Comparison of ENCODE assay signal across 31 cellular contexts in genomic region chr11:129214710-129215295, GRCh38.
"Had no signal": no experiment of that assay in that cellular context is flagged by ENCODE, and none has a peak within 500 bp of the region (broad histone marks: within the 10 kb centered on the region; RNA-seq: fewer than 3 reads in every experiment).

No MANE protein-coding gene starts in this region.

- H3K27ac ChIP-seq: breast epithelium, neutrophil, thoracic aorta, upper lobe of left lung, vagina, WERI-Rb-1 had no signal

- H3K4me1 ChIP-seq: breast epithelium had no signal

- H3K9me3 Mint-ChIP-seq: activated CD4-positive, alpha-beta memory T cell treated with anti-CD3 and anti-CD28 coated beads for 36 hours; activated CD4-positive, alpha-beta T cell treated with anti-CD3 and anti-CD28 coated beads, Interleukin-2, amount 10 ng/mL, durations not matched to agents 24 days and 14 days; activated T-cell treated with anti-CD3 and anti-CD28 coated beads, Interleukin-2, amount 50 U/mL, for 4 hours; activated T-helper 17 cell treated with anti-CD3 and anti-CD28 coated beads, Interleukin-2, amount 50 U/mL, for 72 hours; endodermal cell; nephron progenitor cell; T-helper 1 cell treated with Interleukin-12 subunit alpha and Interleukin-12 subunit beta and Interleukin-4 antibody, amounts not matched to agents 30 μg/mL and 1 μg/mL, for 36 hours had no signal

- H3K27me3 Mint-ChIP-seq: activated T-helper 17 cell treated with anti-CD3 and anti-CD28 coated beads, Interleukin-2, amount 50 U/mL, for 72 hours; naive B cell had no signal

- H3K4me1 Mint-ChIP-seq: activated T-helper 17 cell treated with anti-CD3 and anti-CD28 coated beads, Interleukin-2, amount 50 U/mL, for 72 hours had no signal

- H3K4me3 Mint-ChIP-seq: activated CD4-positive, alpha-beta memory T cell treated with anti-CD3 and anti-CD28 coated beads for 36 hours; activated CD4-positive, alpha-beta T cell treated with anti-CD3 and anti-CD28 coated beads, Interleukin-2, amount 10 ng/mL, durations not matched to agents 24 days and 14 days; activated T-cell treated with anti-CD3 and anti-CD28 coated beads, Interleukin-2, amount 50 U/mL, for 4 hours; activated T-helper 17 cell treated with anti-CD3 and anti-CD28 coated beads, Interleukin-2, amount 50 U/mL, for 72 hours; immature natural killer cell; naive B cell; nephron progenitor cell; T-helper 1 cell treated with Interleukin-12 subunit alpha and Interleukin-12 subunit beta and Interleukin-4 antibody, amounts not matched to agents 30 μg/mL and 1 μg/mL, for 36 hours had no signal

- FAIRE-seq: kidney, TTC549 had no signal

- H3K27ac Mint-ChIP-seq: activated CD4-positive, alpha-beta memory T cell treated with anti-CD3 and anti-CD28 coated beads for 36 hours; activated CD4-positive, alpha-beta T cell treated with anti-CD3 and anti-CD28 coated beads, Interleukin-2, amount 10 ng/mL, durations not matched to agents 24 days and 14 days; activated T-helper 17 cell treated with anti-CD3 and anti-CD28 coated beads, Interleukin-2, amount 50 U/mL, for 72 hours; nephron progenitor cell; T-helper 1 cell treated with Interleukin-12 subunit alpha and Interleukin-12 subunit beta and Interleukin-4 antibody, amounts not matched to agents 30 μg/mL and 1 μg/mL, for 36 hours had no signal

- H3K27me3 ChIP-seq: breast epithelium, neutrophil, upper lobe of left lung, vagina had no signal

- H3K4me3 ChIP-seq: breast epithelium, smooth muscle cell, thoracic aorta, upper lobe of left lung, vagina had no signal

- ATAC-seq: activated T-cell treated with anti-CD3 and anti-CD28 coated beads, Interleukin-2, amount 50 U/mL, for 4 hours; activated T-helper 17 cell treated with anti-CD3 and anti-CD28 coated beads, Interleukin-2, amount 50 U/mL, for 72 hours; left colon; sciatic nerve had no signal

- DNase-seq: activated CD4-positive, alpha-beta memory T cell treated with anti-CD3 and anti-CD28 coated beads for 36 hours; activated CD4-positive, alpha-beta T cell treated with anti-CD3 and anti-CD28 coated beads, Interleukin-2, amount 10 ng/mL, durations not matched to agents 24 days and 14 days; activated CD4-positive, CD25-positive, alpha-beta regulatory T cell treated with anti-CD3 and anti-CD28 coated beads, Interleukin-2, amount 50 U/mL, for 72 hours; activated gamma-delta T cell treated with Interleukin-2 at 50 U/mL for 16 hours; activated naive CD4-positive, alpha-beta T cell treated with anti-CD3 and anti-CD28 coated beads, Interleukin-2, amount 50 U/mL, for 16 hours; activated T-cell treated with anti-CD3 and anti-CD28 coated beads, Interleukin-2, amount 50 U/mL, for 4 hours; amygdala; central memory CD4-positive, alpha-beta T cell; endodermal cell; head of caudate nucleus; hippocampal formation; immature natural killer cell; kidney; left colon; mammary epithelial cell; naive B cell; nephron progenitor cell; stimulated activated CD4-positive, alpha-beta T cell treated with anti-CD3 and anti-CD28 coated beads, Interleukin-1b, Interleukin-23, amount 100 ng/mL, for 48 hours; stimulated activated naive CD4-positive, alpha-beta T cell; T-helper 9 cell; upper lobe of left lung had no signal

- H3K36me3 ChIP-seq: breast epithelium, neutrophil, thoracic aorta, upper lobe of left lung, vagina, WERI-Rb-1 had no signal

- H3K36me3 Mint-ChIP-seq: activated CD4-positive, alpha-beta memory T cell treated with anti-CD3 and anti-CD28 coated beads for 36 hours had no signal

- H3K9me3 ChIP-seq: breast epithelium, neutrophil, thoracic aorta, upper lobe of left lung, vagina had no signal
